ENCODE assay signal across 8 cellular contexts in genomic region chr4:105145913-105146285, GRCh38. TPM values are rescaled to one million over a fixed set of nuclear protein-coding genes. Genes with fewer than 3 reads are reported as not detected.
A peak's percentile ranks its signal among the peaks of the same experiment; 100 is the strongest.
DNase-seq lines count a peak whose midpoint lies in the region; ATAC-seq, FAIRE-seq and TF ChIP-seq lines count a peak whose summit lies in the region.

No MANE protein-coding gene starts in this region.

- H3K4me2 ChIP-seq in OCI-LY7 (ENCODE audit: low read length) (peak overlapping the region; percentile 52; the same call in 1 of the 2 replicates), hepatocyte (peak overlapping the region; percentile 84)

- in situ Hi-C loops in G401 (cut with HindIII; ENCODE audit: low sequenced_read_pairs) = no loop called here

- TF ChIP-seq CTCF in OCI-LY7 (conservative IDR thresholded peaks at IDR 0.05; ENCODE audit: low read length) = no peak
- TF ChIP-seq CTCF in hepatocyte (IDR thresholded peaks at IDR 0.05; ENCODE audit: poor library complexity) = no peak

- CTCF ChIA-PET in OCI-LY7 (lab: Charles Lee; ENCODE audit: unreplicated experiment) = no interaction called here

- under 1% methylated on average over 14 of the region's 25 CpGs for WGBS in hepatocyte (ENCODE audit: low lambda C conversion rate, missing lambda C conversion rate)

- peak overlapping the region; percentile 92 for H3K27ac Mint-ChIP-seq in activated naive CD8-positive, alpha-beta T cell treated with anti-CD3 and anti-CD28 coated beads, Interleukin-2, amount 10 ng/mL, durations not matched to agents 7 days and 5 days

- POLR2A ChIA-PET in OCI-LY7 (lab: Charles Lee) = no interaction called here
- POLR2A ChIA-PET in activated naive CD8-positive, alpha-beta T cell treated with anti-CD3 and anti-CD28 coated beads, Interleukin-2, amount 10 ng/mL, durations not matched to agents 7 days and 5 days (lab: Charles Lee) = interaction anchor here (0.8 to 1.8 kb wide), 4 partner anchors 179 to 328 kb away, joined by 3 to 17 read pairs (median 8); partner anchors contain the start of gene PPA2

- peak overlapping the region; percentile 57 for H3K4me3 ChIP-seq in OCI-LY7 (ENCODE audit: low read depth, low read length, poor library complexity, severe bottlenecking)
- H3K4me3 ChIP-seq in hepatocyte = peak overlapping the region; percentile 96

- H3K27me3 ChIP-seq in hepatocyte = no peaks in the 10 kb centered on the region

- H3K4me1 ChIP-seq in OCI-LY7 (ENCODE audit: insufficient read depth, low read length, poor library complexity, severe bottlenecking) = peaks cover 10% of the 10 kb centered on the region
- peaks cover 8% of the 10 kb centered on the region for H3K4me1 ChIP-seq in hepatocyte (ENCODE audit: insufficient read depth)

- H3K79me2 ChIP-seq in OCI-LY7 (ENCODE audit: insufficient read depth, low read depth, low read length) = no peaks in the 10 kb centered on the region
- H3K79me2 ChIP-seq in hepatocyte = peaks cover 39% of the 10 kb centered on the region

- H3K9me3 Mint-ChIP-seq in activated naive CD8-positive, alpha-beta T cell treated with anti-CD3 and anti-CD28 coated beads, Interleukin-2, amount 10 ng/mL, durations not matched to agents 7 days and 5 days = no peaks in the 10 kb centered on the region

- H3K9me2 ChIP-seq in OCI-LY7 (ENCODE audit: insufficient read depth, low read length) (no peaks in the 10 kb centered on the region), hepatocyte (replicated peaks; ENCODE audit: insufficient read depth) (no peaks in the 10 kb centered on the region)

- ATAC-seq in HG02571 (IDR thresholded peaks at IDR 0.05; ENCODE audit: unreplicated experiment) = peak; percentile 25
- peak; percentile 19 for ATAC-seq in activated naive CD8-positive, alpha-beta T cell treated with anti-CD3 and anti-CD28 coated beads, Interleukin-2, amount 10 ng/mL, durations not matched to agents 7 days and 5 days (ENCODE audit: low read depth)

- BruUV-seq in OCI-LY7 (replicated peaks; lab: Mats Ljungman, UMichigan) = no TSS peak

- H3K36me3 ChIP-seq in OCI-LY7 (ENCODE audit: insufficient read depth, low read length) = no peaks in the 10 kb centered on the region
- no peaks in the 10 kb centered on the region for H3K36me3 ChIP-seq in hepatocyte (replicated peaks; ENCODE audit: insufficient read depth, low read depth)

- H3K27ac ChIP-seq in OCI-LY7 (ENCODE audit: low read depth, low read length, poor library complexity, severe bottlenecking) = no peak overlapping the region
- H3K27ac ChIP-seq in hepatocyte = no peak overlapping the region

- no peaks in the 10 kb centered on the region for H3K27me3 Mint-ChIP-seq in activated naive CD8-positive, alpha-beta T cell treated with anti-CD3 and anti-CD28 coated beads, Interleukin-2, amount 10 ng/mL, durations not matched to agents 7 days and 5 days

- peak overlapping the region; percentile 92 for H3K4me3 Mint-ChIP-seq in activated naive CD8-positive, alpha-beta T cell treated with anti-CD3 and anti-CD28 coated beads, Interleukin-2, amount 10 ng/mL, durations not matched to agents 7 days and 5 days

- no peak; the same call in 1 of the 2 replicates for TF ChIP-seq POLR2A in GM12891 (IDR thresholded peaks at IDR 0.05; ENCODE audit: low read depth, low read length)

- peaks cover 24% of the 10 kb centered on the region for H3K4me1 Mint-ChIP-seq in activated naive CD8-positive, alpha-beta T cell treated with anti-CD3 and anti-CD28 coated beads, Interleukin-2, amount 10 ng/mL, durations not matched to agents 7 days and 5 days

- intact Hi-C loops in OCI-LY7 (cut with micrococcal nuclease; ENCODE audit: unreplicated experiment) = loop anchor here (2.0 to 5.0 kb wide), 2 partner anchors 319 to 424 kb away; no protein-coding TSS in a partner anchor

- H2AFZ ChIP-seq in OCI-LY7 (ENCODE audit: low read length) (no peak overlapping the region), hepatocyte (peak overlapping the region; percentile 99)

- DNase-seq in GM12891 (ENCODE audit: insufficient read length, low spot score) (no peak), OCI-LY7 (ENCODE audit: low spot score) (no peak), hepatocyte (ENCODE audit: low spot score) (peak; percentile 32), NCI-H2081 (lab: John Stamatoyannopoulos, UW) (no peak), G401 (ENCODE audit: low spot score) (no peak)
- DNase-seq in activated naive CD8-positive, alpha-beta T cell treated with anti-CD3 and anti-CD28 coated beads, Interleukin-2, amount 10 ng/mL, durations not matched to agents 7 days and 5 days = no peak
- DNase-seq in stimulated activated CD4-positive, alpha-beta T cell treated with anti-CD3 and anti-CD28 coated beads, Interleukin-12 subunit alpha, Interleukin-12 subunit beta, amount 100 ng/mL, for 24 hours (ENCODE audit: low read depth in 2 of 2) = peak; percentile 16 to 17

- no peak for FAIRE-seq in GM12891 (lab: Jason Lieb, UNC)

- H3K9me3 ChIP-seq in OCI-LY7 (ENCODE audit: low read length) = no peaks in the 10 kb centered on the region
- no peaks in the 10 kb centered on the region for H3K9me3 ChIP-seq in hepatocyte (ENCODE audit: low read depth)

- H4K20me1 ChIP-seq in OCI-LY7 (ENCODE audit: insufficient read depth, low read length) (peaks cover 4% of the 10 kb centered on the region; the same call in 1 of the 2 replicates), hepatocyte (ENCODE audit: insufficient read depth, poor library complexity, severe bottlenecking) (peaks cover 22% of the 10 kb centered on the region)

- H3K36me3 Mint-ChIP-seq in activated naive CD8-positive, alpha-beta T cell treated with anti-CD3 and anti-CD28 coated beads, Interleukin-2, amount 10 ng/mL, durations not matched to agents 7 days and 5 days = peaks cover 11% of the 10 kb centered on the region

TF ChIP-seq in GM12891, 5 proteins besides CTCF, POLR2A, EP300 and RAD21:
- TF ChIP-seq SPI1 (IDR thresholded peaks at IDR 0.05; ENCODE audit: low read depth, low read length) = no peak
- TF ChIP-seq POLR2AphosphoS5 (IDR thresholded peaks at IDR 0.05; ENCODE audit: low read depth, low read length) = peak; percentile 58; the same call in 1 of the 2 replicates
TF ChIP-seq in GM12891: peak in this region for 1.

RNA-seq across cellular contexts. Expression of gene TET2, which starts 0.8 kb away (rescaled TPM):
- polyA plus RNA-seq in GM12891 (2012; ENCODE audit: low read depth, missing spikeins) = 7.3 TPM
- 0.19 and 0.21 TPM in 2 replicates for total RNA-seq in OCI-LY7 (2014; rRNA removed; shearing (Covaris generic))
- not detected in 2 replicates for total RNA-seq in OCI-LY7 (2022)
- total RNA-seq in activated naive CD8-positive, alpha-beta T cell treated with anti-CD3 and anti-CD28 coated beads, Interleukin-2, amount 10 ng/mL, durations not matched to agents 7 days and 5 days = 10 to 100 TPM; 29.2 to 31.4 TPM
- total RNA-seq in hepatocyte = 15.5 and 17.4 TPM in 2 replicates
- 3.8 and 5.5 TPM in 2 replicates for polyA plus RNA-seq in hepatocyte
- total RNA-seq in G401 (2014; rRNA removed; shearing (Covaris generic)) = 3.3 and 6.7 TPM in 2 replicates

Comparison
In these comparisons a context has a peak if more than half of its experiments do, and no peak if none do; other contexts are left out.
1. DNase-seq: peak in hepatocyte (single experiment) and stimulated activated CD4-positive, alpha-beta T cell treated with anti-CD3 and anti-CD28 coated beads, Interleukin-12 subunit alpha, Interleukin-12 subunit beta, amount 100 ng/mL, for 24 hours (2 of 2); none in GM12891 (single experiment), OCI-LY7 (single experiment), activated naive CD8-positive, alpha-beta T cell treated with anti-CD3 and anti-CD28 coated beads, Interleukin-2, amount 10 ng/mL, durations not matched to agents 7 days and 5 days (single experiment), NCI-H2081 (0 of 2) and G401 (single experiment).